Comparison of ENCODE assay signal across 30 cellular contexts in genomic region chr6:15715851-15716250, GRCh38.
"Had no signal": no experiment of that assay in that cellular context is flagged by ENCODE, and none has a peak within 500 bp of the region (broad histone marks: within the 10 kb centered on the region; RNA-seq: fewer than 3 reads in every experiment).

No MANE protein-coding gene starts in this region.

- ATAC-seq: left ventricle myocardium superior; lower lobe of right lung; natural killer cell treated with Interleukin-12 subunit alpha and Interleukin-12 subunit beta and Interleukin-15 and Interleukin-18, amount 100 ng/mL, for 72 hours; stimulated activated memory B cell treated with anti-CD40 and anti-IgM and Interleukin-4, amounts not matched to agents 10 μg/mL and 1 μg/mL and 100 μg/mL, for 72 hours had no signal

- H3K9me3 Mint-ChIP-seq: natural killer cell treated with Interleukin-12 subunit alpha and Interleukin-12 subunit beta and Interleukin-15 and Interleukin-18, amount 100 ng/mL, for 72 hours had no signal

- H3K4me3 ChIP-seq: colonic mucosa, esophagus squamous epithelium, heart right ventricle, lower lobe of right lung, prostate gland, sigmoid colon, skin epidermis, spleen, testis, tibial artery, upper lobe of left lung had no signal

- H3K36me3 Mint-ChIP-seq: naive B cell; natural killer cell treated with Interleukin-12 subunit alpha and Interleukin-12 subunit beta and Interleukin-15 and Interleukin-18, amount 100 ng/mL, for 72 hours had no signal

- H3K36me3 ChIP-seq: colonic mucosa, esophagus squamous epithelium, heart right ventricle, lower lobe of right lung, neutrophil, prostate gland, sigmoid colon, spleen, tibial artery, upper lobe of left lung had no signal

- H3K4me3 Mint-ChIP-seq: dendritic cell treated with granulocyte-macrophage colony-stimulating factor and Interleukin-4, amounts not matched to agents 40 ng/mL and 50 ng/mL, for 4 days; endodermal cell; memory B cell; naive B cell; natural killer cell treated with Interleukin-12 subunit alpha and Interleukin-12 subunit beta and Interleukin-15 and Interleukin-18, amount 100 ng/mL, for 72 hours; neural crest cell; stimulated activated memory B cell treated with anti-CD40 and anti-IgM and Interleukin-4, amounts not matched to agents 10 μg/mL and 1 μg/mL and 100 μg/mL, for 72 hours had no signal

- H3K9me3 ChIP-seq: colonic mucosa, lower lobe of right lung, neutrophil, prostate gland, testis, upper lobe of left lung had no signal

- H3K4me1 Mint-ChIP-seq: endodermal cell; memory B cell; naive B cell; neural crest cell; stimulated activated memory B cell treated with anti-CD40 and anti-IgM and Interleukin-4, amounts not matched to agents 10 μg/mL and 1 μg/mL and 100 μg/mL, for 72 hours had no signal

- H3K27ac Mint-ChIP-seq: dendritic cell treated with granulocyte-macrophage colony-stimulating factor and Interleukin-4, amounts not matched to agents 40 ng/mL and 50 ng/mL, for 4 days; endodermal cell; memory B cell; natural killer cell treated with Interleukin-12 subunit alpha and Interleukin-12 subunit beta and Interleukin-15 and Interleukin-18, amount 100 ng/mL, for 72 hours; stimulated activated memory B cell treated with anti-CD40 and anti-IgM and Interleukin-4, amounts not matched to agents 10 μg/mL and 1 μg/mL and 100 μg/mL, for 72 hours had no signal

- H3K4me1 ChIP-seq: colonic mucosa, lower lobe of right lung, prostate gland, sigmoid colon, spleen, testis, upper lobe of left lung had no signal

- H3K27ac ChIP-seq: colonic mucosa, esophagus squamous epithelium, heart right ventricle, lower lobe of right lung, neutrophil, prostate gland, sigmoid colon, skin epidermis, spleen, testis, tibial artery, upper lobe of left lung had no signal

- FAIRE-seq: islet of Langerhans, urothelium cell line had no signal

- H3K27me3 ChIP-seq: colonic mucosa, esophagus squamous epithelium, heart right ventricle, neutrophil, sigmoid colon, spleen, testis, tibial artery, upper lobe of left lung had no signal

- DNase-seq: colonic mucosa; effector CD8-positive, alpha-beta T cell; endodermal cell; erythroblast; esophagus squamous epithelium; glutamatergic neuron; heart right ventricle; hippocampal formation; left ventricle myocardium superior; lower lobe of right lung; naive B cell; right cardiac atrium; sigmoid colon; spleen; stimulated activated CD4-positive, alpha-beta T cell treated with anti-CD3 and anti-CD28 coated beads, Interleukin-4, amount 100 ng/mL, for 4 hours; stimulated activated naive CD8-positive, alpha-beta T cell treated with anti-CD3 and anti-CD28 coated beads, Interleukin-15, Interleukin-2, amounts not matched to agents 100 U/mL and 50 U/mL, for 24 hours; substantia nigra; testis; tibial artery; upper lobe of left lung had no signal
